ENCODE assay signal across 9 cellular contexts in genomic region chr22:27726726-27727449, GRCh38.
DNase-seq lines count a peak whose midpoint lies in the region; ATAC-seq and TF ChIP-seq lines count a peak whose summit lies in the region.
"Had no signal": no experiment of that assay in that cellular context is flagged by ENCODE, and none has a peak within 500 bp of the region (broad histone marks: within the 10 kb centered on the region; RNA-seq: fewer than 3 reads in every experiment).

No MANE protein-coding gene starts in this region.

- H3T11ph ChIP-seq in H9 (ENCODE audit: low read length) = no peak overlapping the region

- H2BK120ac ChIP-seq in H9 (ENCODE audit: low read depth, low read length, poor library complexity, severe bottlenecking) = no peak overlapping the region

- H4K8ac ChIP-seq in H9 (replicated peaks; ENCODE audit: insufficient read length, low read depth, low read length) = no peak overlapping the region

- H3K23ac ChIP-seq in H9 (ENCODE audit: insufficient read length, low read depth, low read length) = no peak overlapping the region

- no peak overlapping the region for H2BK12ac ChIP-seq in H9 (ENCODE audit: insufficient read length, low read depth, low read length)

- H3K27me3 Mint-ChIP-seq in H9 (ENCODE audit: low read depth) = no peaks in the 10 kb centered on the region

- no peak overlapping the region for H2AFZ ChIP-seq in H9 (ENCODE audit: low read length)

- ATAC-seq in RWPE2 (ENCODE audit: low read depth) = peak; percentile 86
- peak; percentile 82 for ATAC-seq in foreskin keratinocyte
- no peak for ATAC-seq in GM18867 (IDR thresholded peaks at IDR 0.05; ENCODE audit: unreplicated experiment)

- H3K9me3 ChIP-seq in RWPE2 (ENCODE audit: severe bottlenecking) (no peaks in the 10 kb centered on the region), H9 (ENCODE audit: control insufficient read depth, low read depth, low read length) (no peaks in the 10 kb centered on the region)

- no peak overlapping the region; a peak in 1 of 5 replicates for H3K4me3 Mint-ChIP-seq in H9

- H3K36me3 Mint-ChIP-seq in H9 (ENCODE audit: insufficient read depth in 1 of 3, low read depth in 3 of 3) = peaks cover 18 to 30% (median 26%) of the 10 kb centered on the region in 3 experiments

- no peak overlapping the region for H2AK5ac ChIP-seq in H9 (ENCODE audit: insufficient read length, low read length)

- WGBS in H9 (ENCODE audit: extremely low coverage, insufficient read length, low lambda C conversion rate) = no CpG with 5 or more reads among the region's 12 CpGs

- no peak overlapping the region for H4K5ac ChIP-seq in H9 (ENCODE audit: insufficient read length, low read depth, low read length)

- H3K27ac ChIP-seq in RWPE2 (ENCODE audit: poor library complexity, severe bottlenecking) = peak overlapping the region; percentile 30
- H3K27ac ChIP-seq in foreskin keratinocyte = peak overlapping the region; percentile 52
- H3K27ac ChIP-seq in H9 (ENCODE audit: insufficient read length, low read depth, low read length) = no peak overlapping the region

- no peaks in the 10 kb centered on the region for H3K23me2 ChIP-seq in H9 (ENCODE audit: insufficient read length, low read depth, low read length, poor library complexity, severe bottlenecking)

- peak; percentile 95 for DNase-seq in Daoy (ENCODE audit: low read depth)
- DNase-seq in RWPE2 (ENCODE audit: low spot score) = no peak
- DNase-seq in foreskin keratinocyte = peak; percentile 13 to 52
- peak; percentile 51 for DNase-seq in retinal pigment epithelial cell (ENCODE audit: low read depth)
- no peak for DNase-seq in NCI-H345 (lab: John Stamatoyannopoulos, UW)
- DNase-seq in activated CD4-positive, alpha-beta T cell treated with anti-CD3 and anti-CD28 coated beads for 48 hours = no peak
- DNase-seq in H9 = no peak
- DNase-seq: NCI-H510A treated with DMSO at 0.1 percent for 48 hours had no signal

- H3K56ac ChIP-seq in H9 (ENCODE audit: insufficient read length, low read depth, low read length) = no peak overlapping the region

- H3K4me1 ChIP-seq in RWPE2 (ENCODE audit: insufficient read depth, poor library complexity, severe bottlenecking) (peaks cover 9% of the 10 kb centered on the region), foreskin keratinocyte (peaks cover 18% of the 10 kb centered on the region), H9 (ENCODE audit: insufficient read depth, low read length) (peaks cover 10% of the 10 kb centered on the region; the same call in 1 of the 2 replicates)

- H3K27me3 ChIP-seq in RWPE2 (ENCODE audit: insufficient read depth, poor library complexity, severe bottlenecking) (no peaks in the 10 kb centered on the region), foreskin keratinocyte (no peaks in the 10 kb centered on the region), H9 (ENCODE audit: insufficient read depth, low read length) (no peaks in the 10 kb centered on the region)

- no peak overlapping the region for H3K4me3 ChIP-seq in RWPE2 (ENCODE audit: severe bottlenecking)
- H3K4me3 ChIP-seq in retinal pigment epithelial cell (ENCODE audit: low read length) = no peak overlapping the region

- no peak overlapping the region for H4K91ac ChIP-seq in H9 (ENCODE audit: insufficient read length, low read depth, low read length)

- no peak overlapping the region for H3K18ac ChIP-seq in H9 (ENCODE audit: insufficient read length, low read depth, low read length)

- no peak overlapping the region for H2BK15ac ChIP-seq in H9 (ENCODE audit: low read depth, low read length)

- TF ChIP-seq CTCF in RWPE2 (IDR thresholded peaks at IDR 0.05; ENCODE audit: poor library complexity, severe bottlenecking) = no peak
- no peak for TF ChIP-seq CTCF in foreskin keratinocyte (conservative IDR thresholded peaks at IDR 0.05)
- no peak for TF ChIP-seq CTCF in retinal pigment epithelial cell (conservative IDR thresholded peaks at IDR 0.05; ENCODE audit: low read depth, low read length)
- no peak for TF ChIP-seq CTCF in H9 (conservative IDR thresholded peaks at IDR 0.05)

- H3K9ac ChIP-seq in H9 (ENCODE audit: extremely low read depth, insufficient read length, low read length) = no peak overlapping the region

- H2BK5ac ChIP-seq in H9 (ENCODE audit: insufficient read length, low read length) = no peak overlapping the region

- no peaks in the 10 kb centered on the region for H4K20me1 ChIP-seq in H9 (ENCODE audit: control insufficient read depth, insufficient read depth, insufficient read length)

- H3K4ac ChIP-seq in H9 (ENCODE audit: low read depth, low read length) = no peak overlapping the region

- no peak overlapping the region for H2BK20ac ChIP-seq in H9 (ENCODE audit: low read depth, low read length, poor library complexity, severe bottlenecking)

- peaks cover 29 to 41% of the 10 kb centered on the region in 2 experiments for H3K4me1 Mint-ChIP-seq in H9

- peaks cover 50% of the 10 kb centered on the region for H3K79me2 ChIP-seq in H9 (ENCODE audit: insufficient read depth, low read length)

- peak overlapping the region in 1 of 3 experiments; percentile 79; a peak in 3 of 7 replicates for H3K27ac Mint-ChIP-seq in H9

- H3K79me1 ChIP-seq in H9 (ENCODE audit: insufficient read depth, low read depth, low read length, poor library complexity, severe bottlenecking) = peaks cover 12% of the 10 kb centered on the region

- H3K4me2 ChIP-seq in H9 (ENCODE audit: insufficient read depth, insufficient read length, low read length) = no peak overlapping the region

- H3K9me3 Mint-ChIP-seq in H9 = peaks cover 19 to 27% of the 10 kb centered on the region in 2 experiments

- H3K36me3 ChIP-seq in RWPE2 (ENCODE audit: low read depth) = no peaks in the 10 kb centered on the region

- no peak overlapping the region; the same call in 1 of the 2 replicates for H3K14ac ChIP-seq in H9 (ENCODE audit: insufficient read depth, low read length)

Comparison
In these comparisons a context has a peak if more than half of its experiments do, and no peak if none do; other contexts are left out.
1. DNase-seq: peak in Daoy (single experiment), foreskin keratinocyte (2 of 2) and retinal pigment epithelial cell (single experiment); none in RWPE2 (single experiment), NCI-H345 (single experiment), activated CD4-positive, alpha-beta T cell treated with anti-CD3 and anti-CD28 coated beads for 48 hours (single experiment) and H9 (single experiment).